Comparison of ENCODE assay signal across 1 cellular context in genomic region chr10:88608052-88608732, GRCh38.
TF ChIP-seq lines count a peak whose summit lies in the region.

No MANE protein-coding gene starts in this region.

TF ChIP-seq in H1, 55 proteins besides CTCF, POLR2A, EP300 and RAD21:
- no peak for TF ChIP-seq SRF (IDR thresholded peaks at IDR 0.05; ENCODE audit: low read depth, low read length)
- TF ChIP-seq MAFK (IDR thresholded peaks at IDR 0.05; ENCODE audit: low read depth, low read length) = no peak
- no peak for TF ChIP-seq TAF7 (optimal IDR thresholded peaks at IDR 0.05; ENCODE audit: borderline replicate concordance, low read depth, low read length)
- no peak for TF ChIP-seq RBBP5 (IDR thresholded peaks at IDR 0.05; ENCODE audit: borderline replicate concordance, low read depth, low read length)
- TF ChIP-seq TCF12 (IDR thresholded peaks at IDR 0.05; ENCODE audit: low read depth, low read length) = no peak
- TF ChIP-seq BRCA1 (IDR thresholded peaks at IDR 0.05; ENCODE audit: low read depth, low read length) = no peak
- no peak for TF ChIP-seq KDM1A (IDR thresholded peaks at IDR 0.05; ENCODE audit: borderline replicate concordance, low read length)
- TF ChIP-seq GABPA (IDR thresholded peaks at IDR 0.05; ENCODE audit: borderline replicate concordance, insufficient read depth, low read length) = no peak
- TF ChIP-seq, protein P1, sequence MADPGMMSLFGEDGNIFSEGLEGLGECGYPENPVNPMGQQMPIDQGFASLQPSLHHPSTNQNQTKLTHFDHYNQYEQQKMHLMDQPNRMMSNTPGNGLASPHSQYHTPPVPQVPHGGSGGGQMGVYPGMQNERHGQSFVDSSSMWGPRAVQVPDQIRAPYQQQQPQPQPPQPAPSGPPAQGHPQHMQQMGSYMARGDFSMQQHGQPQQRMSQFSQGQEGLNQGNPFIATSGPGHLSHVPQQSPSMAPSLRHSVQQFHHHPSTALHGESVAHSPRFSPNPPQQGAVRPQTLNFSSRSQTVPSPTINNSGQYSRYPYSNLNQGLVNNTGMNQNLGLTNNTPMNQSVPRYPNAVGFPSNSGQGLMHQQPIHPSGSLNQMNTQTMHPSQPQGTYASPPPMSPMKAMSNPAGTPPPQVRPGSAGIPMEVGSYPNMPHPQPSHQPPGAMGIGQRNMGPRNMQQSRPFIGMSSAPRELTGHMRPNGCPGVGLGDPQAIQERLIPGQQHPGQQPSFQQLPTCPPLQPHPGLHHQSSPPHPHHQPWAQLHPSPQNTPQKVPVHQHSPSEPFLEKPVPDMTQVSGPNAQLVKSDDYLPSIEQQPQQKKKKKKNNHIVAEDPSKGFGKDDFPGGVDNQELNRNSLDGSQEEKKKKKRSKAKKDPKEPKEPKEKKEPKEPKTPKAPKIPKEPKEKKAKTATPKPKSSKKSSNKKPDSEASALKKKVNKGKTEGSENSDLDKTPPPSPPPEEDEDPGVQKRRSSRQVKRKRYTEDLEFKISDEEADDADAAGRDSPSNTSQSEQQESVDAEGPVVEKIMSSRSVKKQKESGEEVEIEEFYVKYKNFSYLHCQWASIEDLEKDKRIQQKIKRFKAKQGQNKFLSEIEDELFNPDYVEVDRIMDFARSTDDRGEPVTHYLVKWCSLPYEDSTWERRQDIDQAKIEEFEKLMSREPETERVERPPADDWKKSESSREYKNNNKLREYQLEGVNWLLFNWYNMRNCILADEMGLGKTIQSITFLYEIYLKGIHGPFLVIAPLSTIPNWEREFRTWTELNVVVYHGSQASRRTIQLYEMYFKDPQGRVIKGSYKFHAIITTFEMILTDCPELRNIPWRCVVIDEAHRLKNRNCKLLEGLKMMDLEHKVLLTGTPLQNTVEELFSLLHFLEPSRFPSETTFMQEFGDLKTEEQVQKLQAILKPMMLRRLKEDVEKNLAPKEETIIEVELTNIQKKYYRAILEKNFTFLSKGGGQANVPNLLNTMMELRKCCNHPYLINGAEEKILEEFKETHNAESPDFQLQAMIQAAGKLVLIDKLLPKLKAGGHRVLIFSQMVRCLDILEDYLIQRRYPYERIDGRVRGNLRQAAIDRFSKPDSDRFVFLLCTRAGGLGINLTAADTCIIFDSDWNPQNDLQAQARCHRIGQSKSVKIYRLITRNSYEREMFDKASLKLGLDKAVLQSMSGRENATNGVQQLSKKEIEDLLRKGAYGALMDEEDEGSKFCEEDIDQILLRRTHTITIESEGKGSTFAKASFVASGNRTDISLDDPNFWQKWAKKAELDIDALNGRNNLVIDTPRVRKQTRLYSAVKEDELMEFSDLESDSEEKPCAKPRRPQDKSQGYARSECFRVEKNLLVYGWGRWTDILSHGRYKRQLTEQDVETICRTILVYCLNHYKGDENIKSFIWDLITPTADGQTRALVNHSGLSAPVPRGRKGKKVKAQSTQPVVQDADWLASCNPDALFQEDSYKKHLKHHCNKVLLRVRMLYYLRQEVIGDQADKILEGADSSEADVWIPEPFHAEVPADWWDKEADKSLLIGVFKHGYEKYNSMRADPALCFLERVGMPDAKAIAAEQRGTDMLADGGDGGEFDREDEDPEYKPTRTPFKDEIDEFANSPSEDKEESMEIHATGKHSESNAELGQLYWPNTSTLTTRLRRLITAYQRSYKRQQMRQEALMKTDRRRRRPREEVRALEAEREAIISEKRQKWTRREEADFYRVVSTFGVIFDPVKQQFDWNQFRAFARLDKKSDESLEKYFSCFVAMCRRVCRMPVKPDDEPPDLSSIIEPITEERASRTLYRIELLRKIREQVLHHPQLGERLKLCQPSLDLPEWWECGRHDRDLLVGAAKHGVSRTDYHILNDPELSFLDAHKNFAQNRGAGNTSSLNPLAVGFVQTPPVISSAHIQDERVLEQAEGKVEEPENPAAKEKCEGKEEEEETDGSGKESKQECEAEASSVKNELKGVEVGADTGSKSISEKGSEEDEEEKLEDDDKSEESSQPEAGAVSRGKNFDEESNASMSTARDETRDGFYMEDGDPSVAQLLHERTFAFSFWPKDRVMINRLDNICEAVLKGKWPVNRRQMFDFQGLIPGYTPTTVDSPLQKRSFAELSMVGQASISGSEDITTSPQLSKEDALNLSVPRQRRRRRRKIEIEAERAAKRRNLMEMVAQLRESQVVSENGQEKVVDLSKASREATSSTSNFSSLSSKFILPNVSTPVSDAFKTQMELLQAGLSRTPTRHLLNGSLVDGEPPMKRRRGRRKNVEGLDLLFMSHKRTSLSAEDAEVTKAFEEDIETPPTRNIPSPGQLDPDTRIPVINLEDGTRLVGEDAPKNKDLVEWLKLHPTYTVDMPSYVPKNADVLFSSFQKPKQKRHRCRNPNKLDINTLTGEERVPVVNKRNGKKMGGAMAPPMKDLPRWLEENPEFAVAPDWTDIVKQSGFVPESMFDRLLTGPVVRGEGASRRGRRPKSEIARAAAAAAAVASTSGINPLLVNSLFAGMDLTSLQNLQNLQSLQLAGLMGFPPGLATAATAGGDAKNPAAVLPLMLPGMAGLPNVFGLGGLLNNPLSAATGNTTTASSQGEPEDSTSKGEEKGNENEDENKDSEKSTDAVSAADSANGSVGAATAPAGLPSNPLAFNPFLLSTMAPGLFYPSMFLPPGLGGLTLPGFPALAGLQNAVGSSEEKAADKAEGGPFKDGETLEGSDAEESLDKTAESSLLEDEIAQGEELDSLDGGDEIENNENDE (IDR thresholded peaks at IDR 0.05; ENCODE audit: insufficient replicate concordance, low read length) = no peak
